In genomic region chr16:49868164-49868668, GRCh38 we compare ENCODE assay signal across 19 cellular contexts. TPM values are rescaled to one million over a fixed set of nuclear protein-coding genes. Genes with fewer than 3 reads are reported as not detected.
DNase-seq lines count a peak whose midpoint lies in the region; ATAC-seq, FAIRE-seq and TF ChIP-seq lines count a peak whose summit lies in the region.
"Had no signal": no experiment of that assay in that cellular context is flagged by ENCODE, and none has a peak within 500 bp of the region (broad histone marks: within the 10 kb centered on the region; RNA-seq: fewer than 3 reads in every experiment).

No MANE protein-coding gene starts in this region.

- no peak for TF ChIP-seq POLR2A in H1 (IDR thresholded peaks at IDR 0.05; ENCODE audit: control extremely low read depth in 1 of 2, low read depth in 2 of 2, low read length in 2 of 2)

- TF ChIP-seq CTCF in H1 (IDR thresholded peaks at IDR 0.05; ENCODE audit: control extremely low read depth in 1 of 3, insufficient read depth in 1 of 3, low read depth in 1 of 3, low read length in 3 of 3) (no peak), neural crest cell (conservative IDR thresholded peaks at IDR 0.05) (no peak), ascending aorta (IDR thresholded peaks at IDR 0.05) (no peak), HFFc6 (IDR thresholded peaks at IDR 0.05) (no peak)

- no peak for FAIRE-seq in H1 (lab: Jason Lieb, UNC)
- FAIRE-seq: A204.1 had no signal

- peak overlapping the region; percentile 58 for H4K91ac ChIP-seq in H1 (replicated peaks; ENCODE audit: insufficient read length, low read length)

- no peak for TF ChIP-seq RAD21 in H1 (IDR thresholded peaks at IDR 0.05 in 1 of 2, conservative IDR thresholded peaks at IDR 0.05 in 1 of 2; ENCODE audit: low read depth in 2 of 2, low read length in 2 of 2)

- no peak overlapping the region for H3K56ac ChIP-seq in H1 (replicated peaks; ENCODE audit: insufficient read length, low read depth, low read length)

- peak overlapping the region; percentile 26 for H3K18ac ChIP-seq in H1 (ENCODE audit: extremely low read depth, low read length)

- H3K9me3 Mint-ChIP-seq in neural crest cell = no peaks in the 10 kb centered on the region
- no peaks in the 10 kb centered on the region for H3K9me3 Mint-ChIP-seq in HFFc6
- H3K9me3 Mint-ChIP-seq: CD4-positive, alpha-beta T cell had no signal

- H3K36me3 Mint-ChIP-seq in neural crest cell (ENCODE audit: low read depth) = no peaks in the 10 kb centered on the region
- H3K36me3 Mint-ChIP-seq in HFFc6 (ENCODE audit: low read depth) = no peaks in the 10 kb centered on the region

- H3K27me3 ChIP-seq in H1 (replicated peaks in 1 of 4; ENCODE audit: control insufficient read depth in 3 of 4, extremely low read depth in 1 of 4, insufficient read depth in 3 of 4, low read length in 3 of 4) (peaks cover 0 to 6% (median 2%) of the 10 kb centered on the region in 4 experiments; a peak in 4 of 7 replicates), ascending aorta (no peaks in the 10 kb centered on the region)
- H3K27me3 ChIP-seq: BE2C had no signal

- H3K79me2 ChIP-seq in H1 (ENCODE audit: control insufficient read depth in 1 of 2, insufficient read depth in 2 of 2, low read length in 2 of 2) = no peaks in the 10 kb centered on the region

- H3K23ac ChIP-seq in H1 (ENCODE audit: insufficient read length) = no peak overlapping the region

- H2BK120ac ChIP-seq in H1 (replicated peaks; ENCODE audit: low read depth, low read length) = no peak overlapping the region

- no peaks in the 10 kb centered on the region for H3K36me3 ChIP-seq in H1 (ENCODE audit: control insufficient read depth in 2 of 4, insufficient read depth in 4 of 4, low read length in 3 of 4)
- no peaks in the 10 kb centered on the region for H3K36me3 ChIP-seq in ascending aorta
- H3K36me3 ChIP-seq: BE2C had no signal

- H3K4me1 Mint-ChIP-seq in neural crest cell (peaks cover 37% of the 10 kb centered on the region), HFFc6 (ENCODE audit: low read depth) (no peaks in the 10 kb centered on the region)

- H4K8ac ChIP-seq in H1 (ENCODE audit: extremely low read depth, insufficient read depth, low read length) = no peak overlapping the region

- peaks cover 3% of the 10 kb centered on the region for H3K27me3 Mint-ChIP-seq in neural crest cell (ENCODE audit: low read depth)
- peaks cover 34% of the 10 kb centered on the region for H3K27me3 Mint-ChIP-seq in HFFc6 (ENCODE audit: insufficient read depth)

- POLR2A ChIA-PET in H1 (lab: Charles Lee; ENCODE audit: partially characterized antibody) = interaction anchor here (1.1 to 1.5 kb wide), 2 partner anchors 9 to 14 kb away, joined by 4 to 5 read pairs; no protein-coding TSS in a partner anchor

- H4K20me1 ChIP-seq in H1 (replicated peaks in 1 of 2; ENCODE audit: control insufficient read depth in 1 of 2, insufficient read depth in 2 of 2, low read length in 2 of 2) = no peaks in the 10 kb centered on the region

- no peak overlapping the region for H3K14ac ChIP-seq in H1 (ENCODE audit: insufficient read length)

- H3K27ac Mint-ChIP-seq in neural crest cell (ENCODE audit: unreplicated experiment) = peak overlapping the region; percentile 50
- H3K27ac Mint-ChIP-seq in HFFc6 = no peak overlapping the region
- H3K27ac Mint-ChIP-seq: CD4-positive, alpha-beta T cell had no signal

- H3K27ac ChIP-seq in H1 (ENCODE audit: low read depth, low read length) = no peak overlapping the region
- H3K27ac ChIP-seq in ascending aorta = no peak overlapping the region

- intact Hi-C loops in ascending aorta (cut with DNase I) = no loop called here

- H2AK5ac ChIP-seq in H1 (ENCODE audit: low read depth, low read length) = no peak overlapping the region

- DNase-seq in H1 (ENCODE audit: low read depth in 1 of 2, low spot score in 2 of 2) (no peak), neural crest cell (ENCODE audit: low read depth, low spot score) (no peak), retina (peak; percentile 51), ascending aorta (ENCODE audit: low spot score in 2 of 2) (no peak), occipital lobe (lab: John Stamatoyannopoulos, UW) (no peak), HFFc6 (no peak)
- DNase-seq: ACHN; BE2C; C1 segment of cervical spinal cord; Caco-2; CD4-positive, alpha-beta T cell; DMS153; DMS79; GF-D8; HCEC 1CT; KG1 had no signal

- no peak for TF ChIP-seq EP300 in H1 (IDR thresholded peaks at IDR 0.05; ENCODE audit: borderline replicate concordance in 1 of 2, low read depth in 2 of 2, low read length in 2 of 2)

- H3K4me3 ChIP-seq in H1 (ENCODE audit: extremely low read depth in 1 of 4, insufficient read depth in 2 of 4, low read depth in 3 of 4, low read length in 4 of 4) = no peak overlapping the region
- no peak overlapping the region for H3K4me3 ChIP-seq in ascending aorta

- H2AFZ ChIP-seq in H1 (ENCODE audit: low read length) = no peak overlapping the region

- H3K9ac ChIP-seq in H1 (replicated peaks in 1 of 4; ENCODE audit: extremely low read depth in 1 of 4, low read depth in 3 of 4, low read length in 3 of 4) = no peak overlapping the region

- H3K4me2 ChIP-seq in H1 (ENCODE audit: insufficient read depth in 1 of 2, low read depth in 2 of 2, low read length in 2 of 2) = no peak overlapping the region

- no peaks in the 10 kb centered on the region for H3K79me1 ChIP-seq in H1 (ENCODE audit: low read depth, low read length)

- WGBS in H1 (ENCODE audit: extremely low coverage in 1 of 2, insufficient coverage in 1 of 2, insufficient read length in 1 of 2, insufficient replicate concordance in 2 of 2, low coverage in 1 of 2, low lambda C conversion rate in 2 of 2, missing lambda C conversion rate in 1 of 2), 2 experiments = 73% methylated on average over 26 of the region's 30 CpGs; no CpG with 5 or more reads in 1 of the 2 experiments

- H3K4me3 Mint-ChIP-seq in neural crest cell (no peak overlapping the region), HFFc6 (no peak overlapping the region)
- H3K4me3 Mint-ChIP-seq: CD4-positive, alpha-beta T cell had no signal

- H2BK20ac ChIP-seq in H1 (ENCODE audit: low read length) = peak overlapping the region; percentile 16; the same call in 1 of the 2 replicates

- peak overlapping the region; percentile 82; the same call in 1 of the 2 replicates for H2BK12ac ChIP-seq in H1 (ENCODE audit: low read depth, low read length)

- CTCF ChIA-PET in H1 (lab: Charles Lee; ENCODE audit: partially characterized antibody) = interaction anchor here (1.0 to 4.5 kb wide), 9 partner anchors 8 to 279 kb away, joined by 3 to 35 read pairs (median 4); no protein-coding TSS in a partner anchor

- H4K5ac ChIP-seq in H1 (ENCODE audit: insufficient read length, low read depth, low read length) = no peak overlapping the region

- peak overlapping the region; percentile 97 for H2BK15ac ChIP-seq in H1 (ENCODE audit: low read length)

- H3K4me1 ChIP-seq in H1 (replicated peaks in 1 of 4; ENCODE audit: control insufficient read depth in 3 of 4, insufficient read depth in 4 of 4, low read length in 3 of 4) (peaks cover 7 to 21% (median 16%) of the 10 kb centered on the region in 4 experiments), ascending aorta (no peaks in the 10 kb centered on the region)
- H3K4me1 ChIP-seq: BE2C had no signal

- H3K23me2 ChIP-seq in H1 (ENCODE audit: low read depth, low read length) = no peaks in the 10 kb centered on the region

- peak overlapping the region; percentile 58; the same call in 1 of the 2 replicates for H2BK5ac ChIP-seq in H1 (ENCODE audit: low read depth, low read length)

- ATAC-seq in GM21737 (IDR thresholded peaks at IDR 0.05; ENCODE audit: unreplicated experiment) = no peak

- H3K9me3 ChIP-seq in H1 (ENCODE audit: insufficient read depth in 2 of 2, low read depth in 1 of 2, low read length in 1 of 2) (no peaks in the 10 kb centered on the region), ascending aorta (no peaks in the 10 kb centered on the region)
- H3K9me3 ChIP-seq: BE2C, Caco-2 had no signal

- H3K4ac ChIP-seq in H1 (replicated peaks; ENCODE audit: insufficient read length, low read depth, low read length) = no peak overlapping the region

TF ChIP-seq in H1, 55 proteins besides CTCF, POLR2A, EP300 and RAD21:
- no peak for TF ChIP-seq CHD1 (IDR thresholded peaks at IDR 0.05; ENCODE audit: low read depth, low read length)
- TF ChIP-seq KDM4A (IDR thresholded peaks at IDR 0.05; ENCODE audit: low read depth, low read length, severe bottlenecking) = no peak
- no peak for TF ChIP-seq ASH2L (IDR thresholded peaks at IDR 0.05; ENCODE audit: low read length)
- TF ChIP-seq POLR2AphosphoS5 (IDR thresholded peaks at IDR 0.05; ENCODE audit: low read depth, low read length) = no peak
- no peak for TF ChIP-seq EGR1 (IDR thresholded peaks at IDR 0.05; ENCODE audit: borderline replicate concordance, low read depth, low read length)
TF ChIP-seq in H1: peak in this region for 0.

RNA-seq across cellular contexts. Expression of gene ZNF423, which starts 12.3 kb away (rescaled TPM):
- 52.3 and 55.0 TPM in 2 replicates for total RNA-seq in H1 (2021; fragmentation: NEBNext Ultra II Directional; extraction: Animal tissue kit (Norgen Biotek cat#: 25700))
- 38.2 and 41.2 TPM in 2 replicates for polyA plus RNA-seq in H1 (2011; rRNA removed)
- polyA plus RNA-seq in H1 (2011; cell fraction: cytosol; rRNA removed) = 21.9 TPM
- polyA plus RNA-seq in H1 (2011; cell fraction: nucleus; rRNA removed) = 39.6 TPM
- 39.6 to 51.6 TPM (median 48.3 TPM) in 4 replicates for polyA plus RNA-seq in H1 (2012, experiment 1 of 2)
- polyA plus RNA-seq in H1 (2012, experiment 2 of 2) = 33.1 TPM
- polyA plus RNA-seq in H1 (2013, experiment 1 of 2) = 24.8 TPM
- polyA plus RNA-seq in H1 (2013, experiment 2 of 2) = 27.0 TPM
- 47.8 and 68.0 TPM in 2 replicates for polyA minus RNA-seq in H1 (2011; rRNA and poly(A)+ RNA removed)
- polyA minus RNA-seq in H1 (2011; cell fraction: cytosol; rRNA and poly(A)+ RNA removed) = 46.3 TPM
- polyA minus RNA-seq in H1 (2011; cell fraction: nucleus; rRNA and poly(A)+ RNA removed) = 49.0 TPM
- total RNA-seq in neural crest cell (55.0 and 55.4 TPM in 2 replicates), ascending aorta (42.9 TPM), occipital lobe (4.7 TPM)
- total RNA-seq in HFFc6 (2021; fragmentation: NEBNext Ultra II Directional; extraction: Animal tissue kit (Norgen Biotek cat#: 25700)) = not detected
- total RNA-seq: CD4-positive, alpha-beta T cell; HT-29 had no signal
